20 cellular contexts compared by ENCODE assay signal in genomic region chr16:67907397-67907796, GRCh38. TPM values are rescaled to one million over a fixed set of nuclear protein-coding genes. Genes with fewer than 3 reads are reported as not detected.
DNase-seq lines count a peak whose midpoint lies in the region; ATAC-seq and TF ChIP-seq lines count a peak whose summit lies in the region.
"Had no signal": no experiment of that assay in that cellular context is flagged by ENCODE, and none has a peak within 500 bp of the region (broad histone marks: within the 10 kb centered on the region; RNA-seq: fewer than 3 reads in every experiment).

No MANE protein-coding gene starts in this region.

- POLR2A ChIA-PET in WTC11 (lab: Charles Lee) = no interaction called here

- no peak for TF ChIP-seq CTCF in WTC11 (IDR thresholded peaks at IDR 0.05)

- H3K4me1 Mint-ChIP-seq in activated T-cell treated with anti-CD3 and anti-CD28 coated beads, Interleukin-2, amount 50 U/mL, for 72 hours (ENCODE audit: low read depth) = peaks cover 29% of the 10 kb centered on the region
- no peaks in the 10 kb centered on the region for H3K4me1 Mint-ChIP-seq in WTC11
- H3K4me1 Mint-ChIP-seq in stimulated activated naive B cell treated with anti-CD40 and anti-IgM and Interleukin-4, amounts not matched to agents 10 μg/mL and 1 μg/mL and 100 μg/mL, for 72 hours = peaks cover 10 to 20% of the 10 kb centered on the region in 2 donors
- H3K4me1 Mint-ChIP-seq: mesothelial cell of epicardium had no signal

- H3K36me3 Mint-ChIP-seq in activated T-cell treated with anti-CD3 and anti-CD28 coated beads, Interleukin-2, amount 50 U/mL, for 72 hours (ENCODE audit: insufficient read depth in 2 of 2) = peaks cover 0 to 2% of the 10 kb centered on the region in 2 donors
- peaks cover 25% of the 10 kb centered on the region for H3K36me3 Mint-ChIP-seq in WTC11
- peaks cover 25 to 44% of the 10 kb centered on the region in 2 donors for H3K36me3 Mint-ChIP-seq in stimulated activated naive B cell treated with anti-CD40 and anti-IgM and Interleukin-4, amounts not matched to agents 10 μg/mL and 1 μg/mL and 100 μg/mL, for 72 hours
- H3K36me3 Mint-ChIP-seq: naive B cell had no signal

- no peak for ATAC-seq in activated T-cell treated with anti-CD3 and anti-CD28 coated beads, Interleukin-2, amount 50 U/mL, for 72 hours (replicated peaks in 1 of 2)
- ATAC-seq in WTC11 (peak; percentile 49), left lobe of liver (peak; percentile 96)
- no peak for ATAC-seq in stimulated activated naive B cell treated with anti-CD40 and anti-IgM and Interleukin-4, amounts not matched to agents 10 μg/mL and 1 μg/mL and 100 μg/mL, for 72 hours (replicated peaks)
- ATAC-seq: left lung had no signal

- no peaks in the 10 kb centered on the region for H3K27me3 Mint-ChIP-seq in activated T-cell treated with anti-CD3 and anti-CD28 coated beads, Interleukin-2, amount 50 U/mL, for 72 hours (ENCODE audit: low read depth)
- no peaks in the 10 kb centered on the region for H3K27me3 Mint-ChIP-seq in WTC11 (ENCODE audit: low read depth)
- no peaks in the 10 kb centered on the region for H3K27me3 Mint-ChIP-seq in stimulated activated naive B cell treated with anti-CD40 and anti-IgM and Interleukin-4, amounts not matched to agents 10 μg/mL and 1 μg/mL and 100 μg/mL, for 72 hours
- H3K27me3 Mint-ChIP-seq: naive B cell had no signal

- peak overlapping the region; percentile 23 for H3K27ac Mint-ChIP-seq in activated T-cell treated with anti-CD3 and anti-CD28 coated beads, Interleukin-2, amount 50 U/mL, for 72 hours
- H3K27ac Mint-ChIP-seq in WTC11 = no peak overlapping the region
- H3K27ac Mint-ChIP-seq in stimulated activated naive B cell treated with anti-CD40 and anti-IgM and Interleukin-4, amounts not matched to agents 10 μg/mL and 1 μg/mL and 100 μg/mL, for 72 hours = peak overlapping the region; percentile 68
- H3K27ac Mint-ChIP-seq: mesothelial cell of epicardium had no signal

- DNase-seq in activated T-cell treated with anti-CD3 and anti-CD28 coated beads, Interleukin-2, amount 50 U/mL, for 72 hours = no peak
- DNase-seq in activated T-cell treated with anti-CD3 and anti-CD28 coated beads for 4 hours = no peak
- DNase-seq in WTC11 (ENCODE audit: low spot score) = no peak
- peak; percentile 83 for DNase-seq in left lobe of liver (ENCODE audit: low spot score)
- no peak for DNase-seq in stimulated activated naive B cell treated with anti-CD40 and anti-IgM and Interleukin-4, amounts not matched to agents 10 μg/mL and 1 μg/mL and 100 μg/mL, for 72 hours
- no peak for DNase-seq in SW 1271 (lab: John Stamatoyannopoulos, UW)
- no peak for DNase-seq in NCI-H2196 (lab: John Stamatoyannopoulos, UW; ENCODE audit: unreplicated experiment)
- DNase-seq: activated CD8-positive, alpha-beta memory T cell treated with anti-CD3 and anti-CD28 coated beads, Interleukin-2, amount 50 U/mL, for 4 hours; activated effector memory CD4-positive, alpha-beta T cell treated with anti-CD3 and anti-CD28 coated beads, Interleukin-2, amount 50 U/mL, for 16 hours; adrenal gland; left lung; naive B cell; NCI-H1092 treated with DMSO at 0.1 percent for 48 hours; NCI-H187; NCI-H2171 treated with DMSO at 0.1 percent for 48 hours; NCI-H526; tibial artery had no signal

- H3K4me3 Mint-ChIP-seq in activated T-cell treated with anti-CD3 and anti-CD28 coated beads, Interleukin-2, amount 50 U/mL, for 72 hours = no peak overlapping the region
- no peak overlapping the region for H3K4me3 Mint-ChIP-seq in WTC11
- H3K4me3 Mint-ChIP-seq in stimulated activated naive B cell treated with anti-CD40 and anti-IgM and Interleukin-4, amounts not matched to agents 10 μg/mL and 1 μg/mL and 100 μg/mL, for 72 hours = no peak overlapping the region
- H3K4me3 Mint-ChIP-seq: mesothelial cell of epicardium had no signal

- no peaks in the 10 kb centered on the region for H3K9me3 Mint-ChIP-seq in activated T-cell treated with anti-CD3 and anti-CD28 coated beads, Interleukin-2, amount 50 U/mL, for 72 hours
- no peaks in the 10 kb centered on the region for H3K9me3 Mint-ChIP-seq in WTC11
- no peaks in the 10 kb centered on the region for H3K9me3 Mint-ChIP-seq in stimulated activated naive B cell treated with anti-CD40 and anti-IgM and Interleukin-4, amounts not matched to agents 10 μg/mL and 1 μg/mL and 100 μg/mL, for 72 hours
- H3K9me3 Mint-ChIP-seq: mesothelial cell of epicardium, naive B cell had no signal

- CTCF ChIA-PET in WTC11 (lab: Charles Lee) = interaction anchor here (1.0 kb wide), 2 partner anchors 21 to 52 kb away, joined by 3 read pairs; no protein-coding TSS in a partner anchor

TF ChIP-seq in WTC11, 78 proteins besides CTCF, POLR2A, EP300 and RAD21:
- TF ChIP-seq FOXJ3 (CRISPR knock-in tag; IDR thresholded peaks at IDR 0.05; ENCODE audit: borderline replicate concordance) (no peak), TEAD1 (CRISPR knock-in tag; IDR thresholded peaks at IDR 0.05) (no peak), ARID4B (CRISPR knock-in tag; IDR thresholded peaks at IDR 0.05; ENCODE audit: borderline replicate concordance) (no peak), ETV6 (CRISPR knock-in tag; IDR thresholded peaks at IDR 0.05) (no peak), USF2 (CRISPR knock-in tag; IDR thresholded peaks at IDR 0.05) (no peak), E2F4 (CRISPR knock-in tag; IDR thresholded peaks at IDR 0.05; ENCODE audit: borderline replicate concordance, low read depth) (no peak)

RNA-seq across cellular contexts. Expression of gene PSKH1, which starts 14.3 kb away (rescaled TPM):
- total RNA-seq in activated T-cell treated with anti-CD3 and anti-CD28 coated beads, Interleukin-2, amount 50 U/mL, for 72 hours = 10 to 100 TPM; 16.1 to 16.2 TPM
- total RNA-seq in WTC11 (2021) = 29.0 to 32.6 TPM (median 31.6 TPM) in 3 replicates
- total RNA-seq in left lobe of liver = 18.2 TPM

RNA-seq across cellular contexts. Expression of gene NRN1L, which starts 22.7 kb away (rescaled TPM):
- 1 to 10 TPM in 1 of 2 donors, under 1 TPM in 1; 0.60 to 1.9 TPM for total RNA-seq in activated T-cell treated with anti-CD3 and anti-CD28 coated beads, Interleukin-2, amount 50 U/mL, for 72 hours
- 7.0 to 12.4 TPM (median 7.4 TPM) in 3 replicates for total RNA-seq in WTC11 (2021)
- total RNA-seq in left lobe of liver = 0.88 TPM
- total RNA-seq: mesothelial cell of epicardium, renal cortical epithelial cell, SK-MEL-5 had no signal

RNA-seq across cellular contexts. Expression of gene CTRL, which starts 24.3 kb away (rescaled TPM):
- 1 to 10 TPM; 4.2 to 5.0 TPM for total RNA-seq in activated T-cell treated with anti-CD3 and anti-CD28 coated beads, Interleukin-2, amount 50 U/mL, for 72 hours
- 1.7 to 3.6 TPM (median 2.8 TPM) in 3 replicates for total RNA-seq in WTC11 (2021)
- total RNA-seq in left lobe of liver = 0.73 TPM

RNA-seq across cellular contexts. Expression of gene PSMB10, which starts 29.3 kb away (rescaled TPM):
- 100 to 1,000 TPM; 169 to 184 TPM for total RNA-seq in activated T-cell treated with anti-CD3 and anti-CD28 coated beads, Interleukin-2, amount 50 U/mL, for 72 hours
- total RNA-seq in WTC11 (2021) = 34.8 to 40.9 TPM (median 35.3 TPM) in 3 replicates
- total RNA-seq in left lobe of liver = 21.7 TPM

RNA-seq across cellular contexts. Expression of gene EDC4, which starts 34.5 kb away (rescaled TPM):
- 10 to 100 TPM; 82.9 to 86.4 TPM for total RNA-seq in activated T-cell treated with anti-CD3 and anti-CD28 coated beads, Interleukin-2, amount 50 U/mL, for 72 hours
- total RNA-seq in WTC11 (2021) = 72.6 to 83.7 TPM (median 74.1 TPM) in 3 replicates
- total RNA-seq in left lobe of liver = 22.1 TPM

Comparison
In these comparisons a context has a peak if more than half of its experiments do, and no peak if none do; other contexts are left out.
1. ATAC-seq: peak in WTC11 (single experiment) and left lobe of liver (single experiment); none in activated T-cell treated with anti-CD3 and anti-CD28 coated beads, Interleukin-2, amount 50 U/mL, for 72 hours (0 of 2) and stimulated activated naive B cell treated with anti-CD40 and anti-IgM and Interleukin-4, amounts not matched to agents 10 μg/mL and 1 μg/mL and 100 μg/mL, for 72 hours (0 of 2).